Comparison of ENCODE assay signal across 13 cellular contexts in genomic region chr19:16624236-16624635, GRCh38.
"Had no signal": no experiment of that assay in that cellular context is flagged by ENCODE, and none has a peak within 500 bp of the region (broad histone marks: within the 10 kb centered on the region; RNA-seq: fewer than 3 reads in every experiment).

No MANE protein-coding gene starts in this region.

- H3K27me3 ChIP-seq: heart left ventricle had no signal

- H3K27ac ChIP-seq: thoracic aorta had no signal

- H3K4me3 ChIP-seq: thoracic aorta had no signal

- ATAC-seq: activated CD4-positive, CD25-positive, alpha-beta regulatory T cell treated with anti-CD3 and anti-CD28 coated beads, Interleukin-2, amount 50 U/mL, for 24 hours; effector memory CD8-positive, alpha-beta T cell; heart left ventricle; left cardiac atrium had no signal

- H3K36me3 ChIP-seq: thoracic aorta had no signal

- H3K9me3 ChIP-seq: heart left ventricle, thoracic aorta had no signal

- DNase-seq: activated CD4-positive, alpha-beta T cell treated with anti-CD3 and anti-CD28 coated beads, Interleukin-2, amount 50 U/mL, for 4 hours; activated effector memory CD4-positive, alpha-beta T cell treated with Interleukin-2 at 50 U/mL for 16 hours; activated naive CD4-positive, alpha-beta T cell treated with anti-CD3 and anti-CD28 coated beads, Interleukin-2, amount 50 U/mL, for 16 hours; activated T-cell treated with anti-CD3 and anti-CD28 coated beads, Interleukin-2, amount 50 U/mL, for 1 hour; dermis blood vessel endothelial cell; effector memory CD8-positive, alpha-beta T cell; heart left ventricle; left cardiac atrium; midbrain; stimulated activated CD4-positive, alpha-beta T cell treated with anti-CD3 and anti-CD28 coated beads, Interleukin-12 subunit alpha, Interleukin-12 subunit beta, amount 100 ng/mL, for 4 hours; stimulated activated CD4-positive, alpha-beta T cell treated with anti-CD3 and anti-CD28 coated beads, Interleukin-2, amount 100 ng/mL, for 24 hours had no signal
